19 cellular contexts compared by ENCODE assay signal in genomic region chr1:144536677-144537076, GRCh38. TPM values are rescaled to one million over a fixed set of nuclear protein-coding genes. Genes with fewer than 3 reads are reported as not detected.
"Had no signal": no experiment of that assay in that cellular context is flagged by ENCODE, and none has a peak within 500 bp of the region (broad histone marks: within the 10 kb centered on the region; RNA-seq: fewer than 3 reads in every experiment).

No MANE protein-coding gene starts in this region.

RNA-seq across cellular contexts. Expression of gene PPIAL4F, which starts 56.0 kb away (rescaled TPM):
- total RNA-seq: naive thymus-derived CD8-positive, alpha-beta T cell; natural killer cell treated with Interleukin-12 subunit alpha and Interleukin-12 subunit beta and Interleukin-15 and Interleukin-18, amount 100 ng/mL, for 72 hours; neural crest cell; omental fat pad; osteocyte; pancreas; posterior vena cava; prostate gland; pulmonary artery endothelial cell; right atrium auricular region; sciatic nerve; smooth muscle cell; stomach; subcutaneous adipose tissue; thoracic aorta; thyroid gland; tibial nerve; ureter; vagina had no signal
